8 cellular contexts compared by ENCODE assay signal in genomic region chr16:50367777-50368409, GRCh38. TPM values are rescaled to one million over a fixed set of nuclear protein-coding genes. Genes with fewer than 3 reads are reported as not detected.
DNase-seq lines count a peak whose midpoint lies in the region; ATAC-seq, FAIRE-seq and TF ChIP-seq lines count a peak whose summit lies in the region.

No MANE protein-coding gene starts in this region.

- H3K27ac ChIP-seq in Panc1 (ENCODE audit: low read length) = peak overlapping the region; percentile 44; the same call in 1 of the 2 replicates
- H3K27ac ChIP-seq in esophagus squamous epithelium = peak overlapping the region; percentile 86 to 95 (median 92)
- peak overlapping the region; percentile 82 for H3K27ac ChIP-seq in psoas muscle

- H3K4me1 ChIP-seq in Panc1 (ENCODE audit: control insufficient read depth, insufficient read depth, low read length) (no peaks in the 10 kb centered on the region), esophagus squamous epithelium (peaks cover 9 to 51% (median 18%) of the 10 kb centered on the region in 3 donors), psoas muscle (peaks cover 22% of the 10 kb centered on the region)

- no peak for DNase-seq in GM18507 (ENCODE audit: extremely low spot score, insufficient read length, low read depth)
- DNase-seq in Panc1 (ENCODE audit: low read depth, low spot score) = no peak
- DNase-seq in esophagus squamous epithelium (lab: John Stamatoyannopoulos, UW) = no peak
- DNase-seq in psoas muscle = no peak
- no peak for DNase-seq in NCI-H82 treated with DMSO at 0.1 percent for 48 hours (lab: John Stamatoyannopoulos, UW; ENCODE audit: unreplicated experiment)

- H3K27me3 ChIP-seq in Panc1 (ENCODE audit: control insufficient read depth, insufficient read depth, low read length) (no peaks in the 10 kb centered on the region), esophagus squamous epithelium (no peaks in the 10 kb centered on the region), psoas muscle (ENCODE audit: insufficient read depth in 3 of 3, low read length in 2 of 3) (no peaks in the 10 kb centered on the region)

- intact Hi-C loops in Panc1 (cut with micrococcal nuclease; ENCODE audit: unreplicated experiment) (no loop called here), esophagus squamous epithelium (cut with DNase I) (loop anchor here (10.0 kb wide), 1 partner anchor 437 kb away; no protein-coding TSS in a partner anchor), psoas muscle (cut with DNase I) (loop anchor here (5.0 to 10.0 kb wide), 4 partner anchors 153 to 377 kb away; partner anchors contain the start of genes CYLD (in 2 of the 2) and CNEP1R1 (in 1 of the 2))

- in situ Hi-C loops in Panc1 (cut with HindIII; ENCODE audit: low pct_unique_long_range_greater_than_20kb, low sequenced_read_pairs) = no loop called here

- TF ChIP-seq CTCF in Panc1 (IDR thresholded peaks at IDR 0.05) (no peak), esophagus squamous epithelium (IDR thresholded peaks at IDR 0.05) (no peak), psoas muscle (IDR thresholded peaks at IDR 0.05) (no peak)

- WGBS in esophagus squamous epithelium, 2 donors = 2% methylated on average over 15 to 22 of the region's 23 CpGs
- 4 to 6% (median 4%) methylated on average over 21 to 23 of the region's 23 CpGs for WGBS in psoas muscle, 3 donors

- peak overlapping the region; percentile 70 to 74 for H3K4me3 ChIP-seq in Panc1 (ENCODE audit: low read depth in 2 of 2, low read length in 2 of 2)
- peak overlapping the region; percentile 70 to 100 (median 88) for H3K4me3 ChIP-seq in esophagus squamous epithelium
- H3K4me3 ChIP-seq in psoas muscle = peak overlapping the region; percentile 94

- peak; percentile 67 for FAIRE-seq in GM18507 (lab: Jason Lieb, UNC)

- BruUV-seq in Panc1 (replicated peaks; lab: Mats Ljungman, UMichigan) = no TSS peak

- CTCF ChIA-PET in Panc1 (lab: Charles Lee) = interaction anchor here (0.6 to 0.7 kb wide), 2 partner anchors 74 to 1744 kb away, joined by 3 to 5 read pairs; no protein-coding TSS in a partner anchor

- no peak for TF ChIP-seq POLR2A in esophagus squamous epithelium (IDR thresholded peaks at IDR 0.05)

- ATAC-seq in Panc1 (peak; percentile 30; the same call in 1 of the 2 replicates), psoas muscle (peak in 1 of 4 donors; percentile 46), GM19455 (IDR thresholded peaks at IDR 0.05; ENCODE audit: unreplicated experiment) (no peak), GM19463 (IDR thresholded peaks at IDR 0.05; ENCODE audit: unreplicated experiment) (no peak), HG03354 (IDR thresholded peaks at IDR 0.05; ENCODE audit: poor library complexity, severe bottlenecking, unreplicated experiment) (no peak)

- H3K36me3 ChIP-seq in Panc1 (ENCODE audit: control insufficient read depth, insufficient read depth, low read length) = peaks cover 8% of the 10 kb centered on the region
- peaks cover 0 to 32% (median 8%) of the 10 kb centered on the region in 3 donors for H3K36me3 ChIP-seq in esophagus squamous epithelium
- H3K36me3 ChIP-seq in psoas muscle (ENCODE audit: insufficient read depth in 1 of 2, low read depth in 1 of 2) = peaks cover 0 to 45% of the 10 kb centered on the region in 2 donors

- POLR2A ChIA-PET in Panc1 (lab: Charles Lee) = no interaction called here

- H3K9me3 ChIP-seq in Panc1 (ENCODE audit: control insufficient read depth, insufficient read depth, low read depth, low read length) (no peaks in the 10 kb centered on the region), esophagus squamous epithelium (no peaks in the 10 kb centered on the region), psoas muscle (no peaks in the 10 kb centered on the region)

RNA-seq across cellular contexts. Expression of gene BRD7, which starts 0.9 kb away (rescaled TPM):
- 45.6 TPM for total RNA-seq in Panc1 (2021; ENCODE audit: unreplicated experiment)
- 27.0 TPM for polyA plus RNA-seq in Panc1 (2012; ENCODE audit: insufficient read length)
- total RNA-seq in esophagus squamous epithelium = 10 to 100 TPM; 42.0 to 81.9 (median 51.4) TPM
- total RNA-seq in psoas muscle = 10 to 100 TPM; 47.5 to 77.1 (median 52.4) TPM
- 10 to 100 TPM; 32.4 to 56.4 (median 48.9) TPM for polyA plus RNA-seq in psoas muscle
